ENCODE assay signal across 8 cellular contexts in genomic region chr13:27954406-27954851, GRCh38. TPM values are rescaled to one million over a fixed set of nuclear protein-coding genes. Genes with fewer than 3 reads are reported as not detected.
DNase-seq lines count a peak whose midpoint lies in the region; ATAC-seq and TF ChIP-seq lines count a peak whose summit lies in the region.

No MANE protein-coding gene starts in this region.

- H3K27me3 Mint-ChIP-seq in activated T-cell treated with anti-CD3 and anti-CD28 coated beads, Interleukin-2, amount 50 U/mL, for 72 hours (ENCODE audit: low read depth), result peaks cover 70% of the 10 kb centered on the region

- H3K27me3 ChIP-seq in brain microvascular endothelial cell (replicated peaks) (peaks cover 59% of the 10 kb centered on the region), lung (ENCODE audit: control insufficient read depth, insufficient read depth) (peaks cover 9% of the 10 kb centered on the region), uterus (peaks cover 11 to 59% of the 10 kb centered on the region in 2 donors)

- 2 to 5% methylated on average over 51 to 56 of the region's 56 CpGs for WGBS in lung, 2 donors

- no peaks in the 10 kb centered on the region for H3K36me3 ChIP-seq in brain microvascular endothelial cell (replicated peaks)
- H3K36me3 ChIP-seq in lung (ENCODE audit: control insufficient read depth in 2 of 2, insufficient read depth in 2 of 2, low read length in 2 of 2), result no peaks in the 10 kb centered on the region
- H3K36me3 ChIP-seq in uterus, result no peaks in the 10 kb centered on the region

- H3K4me1 Mint-ChIP-seq in activated T-cell treated with anti-CD3 and anti-CD28 coated beads, Interleukin-2, amount 50 U/mL, for 72 hours (ENCODE audit: low read depth), result peaks cover 10% of the 10 kb centered on the region

- no peak for DNase-seq in activated T-cell treated with anti-CD3 and anti-CD28 coated beads, Interleukin-2, amount 50 U/mL, for 72 hours
- no peak for DNase-seq in activated T-cell treated with anti-CD3 and anti-CD28 coated beads, Interleukin-2, amount 50 U/mL, for 48 hours
- no peak for DNase-seq in brain microvascular endothelial cell
- DNase-seq in lung (ENCODE audit: low spot score), result no peak
- no peak for DNase-seq in uterus
- DNase-seq in activated CD4-positive, alpha-beta T cell treated with anti-CD3 and anti-CD28 coated beads for 48 hours, result no peak
- DNase-seq in LoVo (ENCODE audit: low spot score), result no peak

- peaks cover 0 to 2% of the 10 kb centered on the region in 2 donors for H3K9me3 Mint-ChIP-seq in activated T-cell treated with anti-CD3 and anti-CD28 coated beads, Interleukin-2, amount 50 U/mL, for 72 hours

- no peak for TF ChIP-seq POLR2A in uterus (IDR thresholded peaks at IDR 0.05)

- H3K4me3 Mint-ChIP-seq in activated T-cell treated with anti-CD3 and anti-CD28 coated beads, Interleukin-2, amount 50 U/mL, for 72 hours, result peak overlapping the region; percentile 83 to 88

- H3K27ac Mint-ChIP-seq in activated T-cell treated with anti-CD3 and anti-CD28 coated beads, Interleukin-2, amount 50 U/mL, for 72 hours, result no peak overlapping the region

- H3K36me3 Mint-ChIP-seq in activated T-cell treated with anti-CD3 and anti-CD28 coated beads, Interleukin-2, amount 50 U/mL, for 72 hours (ENCODE audit: insufficient read depth in 2 of 2), result no peaks in the 10 kb centered on the region

- ATAC-seq in activated T-cell treated with anti-CD3 and anti-CD28 coated beads, Interleukin-2, amount 50 U/mL, for 72 hours (replicated peaks in 1 of 2), result peak; percentile 45 to 50
- ATAC-seq in HG03280 (IDR thresholded peaks at IDR 0.05; ENCODE audit: unreplicated experiment) (peak; percentile 14), lung (ENCODE audit: insufficient read depth, low FRiP score) (peak; percentile 50)

- in situ Hi-C loops in brain microvascular endothelial cell (cut with HindIII; ENCODE audit: low pct_ligation_motif_present, low sequenced_read_pairs), result no loop called here

- H3K9me3 ChIP-seq in lung (ENCODE audit: control insufficient read depth in 2 of 2, insufficient read depth in 1 of 2, low read length in 1 of 2) (peaks cover 0 to 2% of the 10 kb centered on the region in 2 donors), uterus (no peaks in the 10 kb centered on the region)

- intact Hi-C loops in uterus (cut with DNase I; ENCODE audit: low total_unique reads), result no loop called here

- TF ChIP-seq CTCF in brain microvascular endothelial cell (IDR thresholded peaks at IDR 0.05; ENCODE audit: low read depth, low read length, missing control alignments), result no peak
- no peak for TF ChIP-seq CTCF in lung (IDR thresholded peaks at IDR 0.05; ENCODE audit: control extremely low read depth, extremely low read depth)
- no peak for TF ChIP-seq CTCF in uterus (IDR thresholded peaks at IDR 0.05)

- H3K4me3 ChIP-seq in brain microvascular endothelial cell (ENCODE audit: low read depth, low read length) (peak overlapping the region; percentile 34), lung (peak overlapping the region; percentile 20), uterus (peak overlapping the region; percentile 6 to 39)

- H3K27ac ChIP-seq in brain microvascular endothelial cell (no peak overlapping the region), lung (ENCODE audit: low read depth in 1 of 2, low read length in 1 of 2) (no peak overlapping the region), uterus (no peak overlapping the region)

- H3K4me1 ChIP-seq in lung (ENCODE audit: control insufficient read depth in 2 of 2, insufficient read depth in 2 of 2, low read length in 2 of 2) (peaks cover 5 to 10% of the 10 kb centered on the region in 2 donors), uterus (peaks cover 0 to 7% of the 10 kb centered on the region in 2 donors)

RNA-seq across cellular contexts. Expression of gene CDX2, which starts 14.7 kb away (rescaled TPM):
- total RNA-seq in activated T-cell treated with anti-CD3 and anti-CD28 coated beads, Interleukin-2, amount 50 U/mL, for 72 hours, result not detected
- total RNA-seq in lung, result under 1 TPM in 1 of 2 donors, not detected in 1; 0.12 TPM
- not detected for polyA plus RNA-seq in lung
- under 1 TPM in 1 of 4 donors, not detected in 3; 0.29 TPM for total RNA-seq in uterus

RNA-seq across cellular contexts. Expression of gene URAD, which starts 34.1 kb away (rescaled TPM):
- not detected for total RNA-seq in activated T-cell treated with anti-CD3 and anti-CD28 coated beads, Interleukin-2, amount 50 U/mL, for 72 hours
- total RNA-seq in lung (not detected), uterus (not detected)
- polyA plus RNA-seq in lung, result not detected

RNA-seq across cellular contexts. Expression of gene PDX1, which starts 34.6 kb away (rescaled TPM):
- total RNA-seq in activated T-cell treated with anti-CD3 and anti-CD28 coated beads, Interleukin-2, amount 50 U/mL, for 72 hours, result not detected
- total RNA-seq in lung (not detected), uterus (not detected)
- polyA plus RNA-seq in lung, result not detected
